In the genomic region with DNA sequence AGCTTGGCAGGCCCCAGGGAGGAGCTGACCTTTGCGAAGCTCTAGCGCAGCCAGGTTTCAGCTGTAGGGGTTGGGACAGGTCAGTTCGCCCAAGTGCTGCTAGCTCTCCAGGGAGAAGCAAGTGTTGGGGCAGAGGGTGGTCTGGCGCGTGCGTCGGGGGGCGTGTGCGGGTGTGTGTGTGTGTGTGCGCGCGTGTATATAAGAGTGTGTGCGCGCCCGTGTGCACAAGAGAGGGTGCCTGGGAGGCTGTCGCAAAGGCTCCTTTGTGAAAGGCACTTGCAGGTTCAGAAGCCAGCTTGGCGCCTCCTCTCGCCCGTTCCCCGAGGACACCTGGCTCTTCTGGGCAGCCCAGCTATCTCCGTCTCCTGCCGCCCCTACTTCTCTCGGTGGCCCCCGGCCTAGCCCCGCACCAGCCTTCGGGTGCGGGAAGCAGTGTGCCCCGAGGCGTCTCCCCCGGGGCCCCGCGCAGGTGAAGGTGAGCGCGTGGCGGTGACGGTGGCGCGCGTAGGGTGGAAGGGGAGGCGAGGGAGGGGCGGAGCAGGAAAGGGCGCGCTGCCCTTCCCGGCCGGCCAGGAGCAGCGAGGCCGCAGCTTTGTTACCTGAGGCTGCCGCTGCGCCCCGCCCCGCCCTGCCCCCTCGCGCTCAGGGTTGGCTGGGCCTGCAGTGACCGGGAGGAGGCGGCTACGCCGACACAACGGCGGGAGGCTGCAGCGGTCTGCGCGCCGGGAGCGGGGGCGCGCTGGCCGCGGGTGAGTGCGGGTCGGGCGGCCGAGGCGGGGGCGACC, we compare ENCODE assay signal across 7 cellular contexts. TPM values are rescaled to one million over a fixed set of nuclear protein-coding genes. Genes with fewer than 3 reads are reported as not detected.
DNase-seq lines count a peak whose midpoint lies in the region; ATAC-seq and TF ChIP-seq lines count a peak whose summit lies in the region.

A gene with protein sequence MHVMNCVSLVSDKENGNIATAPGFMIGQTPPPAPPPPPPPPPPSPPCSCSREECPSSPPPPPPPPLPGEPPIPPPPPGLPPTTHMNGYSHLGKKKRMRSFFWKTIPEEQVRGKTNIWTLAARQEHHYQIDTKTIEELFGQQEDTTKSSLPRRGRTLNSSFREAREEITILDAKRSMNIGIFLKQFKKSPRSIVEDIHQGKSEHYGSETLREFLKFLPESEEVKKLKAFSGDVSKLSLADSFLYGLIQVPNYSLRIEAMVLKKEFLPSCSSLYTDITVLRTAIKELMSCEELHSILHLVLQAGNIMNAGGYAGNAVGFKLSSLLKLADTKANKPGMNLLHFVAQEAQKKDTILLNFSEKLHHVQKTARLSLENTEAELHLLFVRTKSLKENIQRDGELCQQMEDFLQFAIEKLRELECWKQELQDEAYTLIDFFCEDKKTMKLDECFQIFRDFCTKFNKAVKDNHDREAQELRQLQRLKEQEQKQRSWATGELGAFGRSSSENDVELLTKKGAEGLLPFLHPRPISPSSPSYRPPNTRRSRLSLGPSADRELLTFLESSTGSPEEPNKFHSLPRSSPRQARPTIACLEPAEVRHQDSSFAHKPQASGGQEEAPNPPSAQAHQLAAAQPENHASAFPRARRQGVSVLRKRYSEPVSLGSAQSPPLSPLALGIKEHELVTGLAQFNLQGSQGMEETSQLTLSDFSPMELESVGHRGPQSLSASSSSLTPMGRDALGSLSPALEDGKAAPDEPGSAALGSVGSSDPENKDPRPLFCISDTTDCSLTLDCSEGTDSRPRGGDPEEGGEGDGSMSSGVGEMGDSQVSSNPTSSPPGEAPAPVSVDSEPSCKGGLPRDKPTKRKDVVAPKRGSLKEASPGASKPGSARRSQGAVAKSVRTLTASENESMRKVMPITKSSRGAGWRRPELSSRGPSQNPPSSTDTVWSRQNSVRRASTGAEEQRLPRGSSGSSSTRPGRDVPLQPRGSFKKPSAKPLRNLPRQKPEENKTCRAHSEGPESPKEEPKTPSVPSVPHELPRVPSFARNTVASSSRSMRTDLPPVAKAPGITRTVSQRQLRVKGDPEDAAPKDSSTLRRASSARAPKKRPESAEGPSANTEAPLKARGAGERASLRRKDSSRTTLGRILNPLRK (plus strand): TSS at position 663 of the 785 bp plus-strand sequence. CDS start 6,735 bp downstream, outside the sequence.

- POLR2A ChIA-PET in RWPE1 (lab: Yijun Ruan, JAX; ENCODE audit: low non-redundant PET), result interaction anchor here (0.7 kb wide), 1 partner anchor 148 kb away, joined by 5 read pairs; no protein-coding TSS in a partner anchor

- peak within 1 kb of the TSS; percentile 71 for H3K4me3 Mint-ChIP-seq in mesothelial cell of epicardium

- CTCF ChIA-PET in RWPE1 (lab: Yijun Ruan, JAX), result interaction anchor here (0.6 to 1.7 kb wide), 5 partner anchors 52 to 265 kb away, joined by 3 to 6 read pairs (median 3); no protein-coding TSS in a partner anchor

- ATAC-seq in HG03432 (IDR thresholded peaks at IDR 0.05; ENCODE audit: unreplicated experiment) (peak; percentile 39), GM19328 (IDR thresholded peaks at IDR 0.05; ENCODE audit: unreplicated experiment) (no peak)

- TF ChIP-seq CTCF in RWPE1 (conservative IDR thresholded peaks at IDR 0.05; ENCODE audit: low read depth) (no peak), mesothelial cell of epicardium (IDR thresholded peaks at IDR 0.05; ENCODE audit: unreplicated experiment) (no peak)

- H3K9me3 Mint-ChIP-seq in mesothelial cell of epicardium, result no peaks in the 10 kb centered on the region

- H3K4me1 Mint-ChIP-seq in mesothelial cell of epicardium, result peaks cover 15% of the 10 kb centered on the region

- H3K4me1 ChIP-seq in effector memory CD4-positive, alpha-beta T cell (ENCODE audit: control insufficient read depth, insufficient read depth, low read length, poor library complexity, severe bottlenecking), result peaks cover 10% of the 10 kb centered on the region

- peaks cover 56% of the 10 kb centered on the region for H3K27me3 Mint-ChIP-seq in mesothelial cell of epicardium (ENCODE audit: low read depth)

- H3K4me3 ChIP-seq in effector memory CD4-positive, alpha-beta T cell (ENCODE audit: insufficient read depth, low read depth, low read length, poor library complexity, severe bottlenecking), result peak within 1 kb of the TSS; percentile 67

- DNase-seq in EL (peak; percentile 38), RWPE1 (ENCODE audit: low spot score) (peak; percentile 79), mesothelial cell of epicardium (ENCODE audit: low spot score in 2 of 2, unreplicated experiment in 2 of 2) (peak in 1 of 2 experiments; percentile 48), ureter (ENCODE audit: low spot score) (peak; percentile 70)
- no peak for DNase-seq in effector memory CD4-positive, alpha-beta T cell

- H3K36me3 Mint-ChIP-seq in mesothelial cell of epicardium, result no peaks in the 10 kb centered on the region

- H3K27ac Mint-ChIP-seq in mesothelial cell of epicardium, result peak within 1 kb of the TSS; percentile 48

- H3K27me3 ChIP-seq in effector memory CD4-positive, alpha-beta T cell (replicated peaks; ENCODE audit: control insufficient read depth, insufficient read depth, low read length, poor library complexity, severe bottlenecking), result peaks cover 18% of the 10 kb centered on the region

- peak within 1 kb of the TSS; percentile 58 for H3K27ac ChIP-seq in RWPE1
- H3K27ac ChIP-seq in effector memory CD4-positive, alpha-beta T cell (ENCODE audit: insufficient read depth, low read length, poor library complexity, severe bottlenecking), result no peak within 1 kb of the TSS

- H3K9me3 ChIP-seq in effector memory CD4-positive, alpha-beta T cell (ENCODE audit: control insufficient read depth, low read length), result no peaks in the 10 kb centered on the region

- H3K36me3 ChIP-seq in effector memory CD4-positive, alpha-beta T cell (ENCODE audit: control insufficient read depth, insufficient read depth, low read length), result no peaks in the 10 kb centered on the region

RNA-seq across cellular contexts. Expression of the gene that starts here (rescaled TPM):
- total RNA-seq in mesothelial cell of epicardium, result 4.2 to 4.6 TPM (median 4.3 TPM) in 3 replicates
- 4.7 TPM for total RNA-seq in ureter

Comparison
In these comparisons a context has a peak if more than half of its experiments do, and no peak if none do; other contexts are left out.
1. DNase-seq: peak in EL (single experiment), RWPE1 (single experiment) and ureter (single experiment); none in effector memory CD4-positive, alpha-beta T cell (0 of 3).